ENCODE assay signal across 8 cellular contexts in genomic region chr6:16128759-16129622, GRCh38. TPM values are rescaled to one million over a fixed set of nuclear protein-coding genes. Genes with fewer than 3 reads are reported as not detected.
DNase-seq lines count a peak whose midpoint lies in the region; ATAC-seq and TF ChIP-seq lines count a peak whose summit lies in the region.

Gene MYLIP (plus strand): TSS chr6:16129086. CDS start chr6:16129323, 237 bp downstream.

- TF ChIP-seq CTCF in CD14-positive monocyte (IDR thresholded peaks at IDR 0.05) = peak; percentile 73
- TF ChIP-seq CTCF in coronary artery (IDR thresholded peaks at IDR 0.05) = peak; percentile 64

- ATAC-seq in GM19351 (IDR thresholded peaks at IDR 0.05; ENCODE audit: unreplicated experiment) (peak; percentile 73), HG03520 (IDR thresholded peaks at IDR 0.05; ENCODE audit: unreplicated experiment) (peak; percentile 65)

- H3K4me3 ChIP-seq in coronary artery = peak within 1 kb of the TSS; percentile 99

- H3K27me3 Mint-ChIP-seq in CD14-positive monocyte (ENCODE audit: low read depth in 3 of 3) = peaks cover 0 to 4% (median 0%) of the 10 kb centered on the region in 3 donors
- peaks cover 20% of the 10 kb centered on the region for H3K27me3 Mint-ChIP-seq in activated CD4-positive, alpha-beta T cell treated with anti-CD3 and anti-CD28 coated beads, Interleukin-2, amount 10 ng/mL, durations not matched to agents 24 days and 14 days

- intact Hi-C loops in CD14-positive monocyte (cut with micrococcal nuclease) = loop anchor here (5.0 to 10.0 kb wide), 3 partner anchors 254 to 437 kb away; no protein-coding TSS in a partner anchor
- intact Hi-C loops in activated CD4-positive, alpha-beta T cell treated with anti-CD3 and anti-CD28 coated beads, Interleukin-2, amount 10 ng/mL, durations not matched to agents 24 days and 14 days (cut with micrococcal nuclease) = loop anchor here (1.0 to 2.0 kb wide), 5 partner anchors 7 to 880 kb away; no protein-coding TSS in a partner anchor

- peak within 1 kb of the TSS; percentile 96 to 100 for H3K4me3 Mint-ChIP-seq in CD14-positive monocyte
- peak within 1 kb of the TSS; percentile 91 for H3K4me3 Mint-ChIP-seq in activated CD4-positive, alpha-beta T cell treated with anti-CD3 and anti-CD28 coated beads, Interleukin-2, amount 10 ng/mL, durations not matched to agents 24 days and 14 days

- peak within 1 kb of the TSS; percentile 88 to 97 (median 93) for H3K27ac Mint-ChIP-seq in CD14-positive monocyte
- H3K27ac Mint-ChIP-seq in activated CD4-positive, alpha-beta T cell treated with anti-CD3 and anti-CD28 coated beads, Interleukin-2, amount 10 ng/mL, durations not matched to agents 24 days and 14 days = peak within 1 kb of the TSS; percentile 93

- H3K36me3 Mint-ChIP-seq in CD14-positive monocyte = peaks cover 14 to 17% of the 10 kb centered on the region in 2 donors
- peaks cover 24% of the 10 kb centered on the region for H3K36me3 Mint-ChIP-seq in activated CD4-positive, alpha-beta T cell treated with anti-CD3 and anti-CD28 coated beads, Interleukin-2, amount 10 ng/mL, durations not matched to agents 24 days and 14 days (ENCODE audit: low read depth)

- H3K9me3 Mint-ChIP-seq in CD14-positive monocyte = peaks cover 0 to 2% (median 0%) of the 10 kb centered on the region in 7 donors
- H3K9me3 Mint-ChIP-seq in activated CD4-positive, alpha-beta T cell treated with anti-CD3 and anti-CD28 coated beads, Interleukin-2, amount 10 ng/mL, durations not matched to agents 24 days and 14 days = no peaks in the 10 kb centered on the region

- DNase-seq in CD14-positive monocyte (ENCODE audit: low spot score) (peak; percentile 98), NCI-H526 treated with DMSO at 0.1 percent for 48 hours (lab: John Stamatoyannopoulos, UW) (peak; percentile 91), coronary artery (ENCODE audit: low spot score) (peak; percentile 99), left kidney (ENCODE audit: low read depth, low spot score) (peak; percentile 99)
- DNase-seq in activated CD4-positive, alpha-beta T cell treated with anti-CD3 and anti-CD28 coated beads, Interleukin-2, amount 10 ng/mL, durations not matched to agents 24 days and 14 days = peak; percentile 98
- DNase-seq in stimulated activated CD4-positive, alpha-beta T cell treated with anti-CD3 and anti-CD28 coated beads, Interleukin-1b, Interleukin-23, amount 100 ng/mL, for 48 hours = peak; percentile 97

- H3K27ac ChIP-seq in coronary artery = peak within 1 kb of the TSS; percentile 97 to 99

- H3K4me1 Mint-ChIP-seq in CD14-positive monocyte = peaks cover 31% of the 10 kb centered on the region
- peaks cover 32% of the 10 kb centered on the region for H3K4me1 Mint-ChIP-seq in activated CD4-positive, alpha-beta T cell treated with anti-CD3 and anti-CD28 coated beads, Interleukin-2, amount 10 ng/mL, durations not matched to agents 24 days and 14 days

RNA-seq across cellular contexts. Expression of gene MYLIP, which starts in this region (rescaled TPM):
- polyA plus RNA-seq in CD14-positive monocyte = 10 to 100 TPM; 19.9 to 28.0 TPM
- total RNA-seq in activated CD4-positive, alpha-beta T cell treated with anti-CD3 and anti-CD28 coated beads, Interleukin-2, amount 10 ng/mL, durations not matched to agents 24 days and 14 days = 18.3 and 18.5 TPM in 2 replicates

Comparison
In these comparisons a context has a peak if more than half of its experiments do, and no peak if none do; other contexts are left out.
1. Peak in every context shown above with its lines: DNase-seq, ATAC-seq, H3K4me3 ChIP-seq and H3K27ac ChIP-seq.